22 cellular contexts compared by ENCODE assay signal in genomic region chr15:42474857-42475256, GRCh38. TPM values are rescaled to one million over a fixed set of nuclear protein-coding genes. Genes with fewer than 3 reads are reported as not detected.
DNase-seq lines count a peak whose midpoint lies in the region; ATAC-seq, FAIRE-seq and TF ChIP-seq lines count a peak whose summit lies in the region.
"Had no signal": no experiment of that assay in that cellular context is flagged by ENCODE, and none has a peak within 500 bp of the region (broad histone marks: within the 10 kb centered on the region; RNA-seq: fewer than 3 reads in every experiment).

No MANE protein-coding gene starts in this region.

- H3K9me3 ChIP-seq in thoracic aorta (no peaks in the 10 kb centered on the region), small intestine (ENCODE audit: control insufficient read depth, low read depth) (no peaks in the 10 kb centered on the region)
- H3K9me3 ChIP-seq: esophagus squamous epithelium, transverse colon had no signal

- FAIRE-seq in RCC 7860 (lab: Jason Lieb, UNC) (no peak), small intestine (lab: Jason Lieb, UNC) (no peak)
- FAIRE-seq: A204.1, islet of Langerhans had no signal

- H3K36me3 Mint-ChIP-seq in activated naive CD4-positive, alpha-beta T cell treated with anti-CD3 and anti-CD28 coated beads, Interleukin-2, amount 50 U/mL, for 72 hours, result peaks cover 5 to 6% of the 10 kb centered on the region in 2 donors
- H3K36me3 Mint-ChIP-seq: natural killer cell had no signal

- H3K27ac ChIP-seq in thoracic aorta, result peak overlapping the region; percentile 1 to 38
- H3K27ac ChIP-seq in small intestine (ENCODE audit: low read depth in 1 of 2, low read length in 1 of 2), result no peak overlapping the region

- no peak for TF ChIP-seq CTCF in thoracic aorta (IDR thresholded peaks at IDR 0.05)

- ATAC-seq in thoracic aorta (ENCODE audit: insufficient number of reproducible peaks, low FRiP score, low read depth), result no peak
- no peak for ATAC-seq in activated naive CD4-positive, alpha-beta T cell treated with anti-CD3 and anti-CD28 coated beads, Interleukin-2, amount 50 U/mL, for 72 hours
- ATAC-seq: natural killer cell had no signal

- DNase-seq in SKM-1 treated with dmso at 0.1 percent for 144 hours (lab: John Stamatoyannopoulos, UW; ENCODE audit: unreplicated experiment) (peak; percentile 6), SKM-1 (lab: John Stamatoyannopoulos, UW; ENCODE audit: unreplicated experiment) (no peak), RCC 7860 (ENCODE audit: low spot score) (peak; percentile 29), fibroblast of peridontal ligament (ENCODE audit: extremely low read depth) (peak; percentile 34), thoracic aorta (ENCODE audit: low spot score) (no peak), small intestine (no peak), posterior cingulate gyrus (no peak)
- DNase-seq in activated naive CD4-positive, alpha-beta T cell treated with anti-CD3 and anti-CD28 coated beads, Interleukin-2, amount 50 U/mL, for 72 hours (ENCODE audit: low spot score in 2 of 2), result no peak
- DNase-seq: activated CD4-positive, alpha-beta T cell treated with anti-CD3 and anti-CD28 coated beads, Interleukin-2, amount 10 ng/mL, durations not matched to agents 24 days and 14 days; activated CD8-positive, alpha-beta memory T cell treated with anti-CD3 and anti-CD28 coated beads, Interleukin-2, amount 50 U/mL, for 48 hours; activated naive CD8-positive, alpha-beta T cell treated with anti-CD3 and anti-CD28 coated beads for 36 hours; CD4-positive, CD25-positive, alpha-beta regulatory T cell; esophagus squamous epithelium; natural killer cell; NCI-H187 treated with DMSO at 0.1 percent for 48 hours; NCI-H345; NK-92 treated with Interleukin-12 subunit alpha and Interleukin-12 subunit beta, amount 100 ng/mL, for 24 hours; SHP77 treated with DMSO at 0.1 percent for 48 hours; T-helper 9 cell; transverse colon had no signal

- H3K27ac Mint-ChIP-seq in activated naive CD4-positive, alpha-beta T cell treated with anti-CD3 and anti-CD28 coated beads, Interleukin-2, amount 50 U/mL, for 72 hours, result peak overlapping the region in 1 of 2 donors; percentile 53
- H3K27ac Mint-ChIP-seq: activated CD4-positive, alpha-beta T cell treated with anti-CD3 and anti-CD28 coated beads, Interleukin-2, amount 10 ng/mL, durations not matched to agents 24 days and 14 days; activated naive CD8-positive, alpha-beta T cell treated with anti-CD3 and anti-CD28 coated beads for 36 hours had no signal

- H3K27me3 ChIP-seq in thoracic aorta (replicated peaks; ENCODE audit: insufficient read depth) (no peaks in the 10 kb centered on the region), small intestine (ENCODE audit: control insufficient read depth in 2 of 2, insufficient read depth in 2 of 2, low read length in 2 of 2) (no peaks in the 10 kb centered on the region)
- H3K27me3 ChIP-seq: esophagus squamous epithelium, transverse colon had no signal

- H3K4me1 ChIP-seq in thoracic aorta (ENCODE audit: control insufficient read depth in 1 of 2, low read depth in 2 of 2), result peaks cover 6 to 18% of the 10 kb centered on the region in 2 donors
- no peaks in the 10 kb centered on the region for H3K4me1 ChIP-seq in small intestine (ENCODE audit: control insufficient read depth in 2 of 2, insufficient read depth in 1 of 2, low read depth in 1 of 2, low read length in 1 of 2)

- no peak overlapping the region for H3K4me3 ChIP-seq in thoracic aorta
- H3K4me3 ChIP-seq in small intestine (ENCODE audit: low read depth in 1 of 2, low read length in 2 of 2), result no peak overlapping the region
- H3K4me3 ChIP-seq: esophagus squamous epithelium, transverse colon had no signal

- H3K36me3 ChIP-seq in thoracic aorta, result no peaks in the 10 kb centered on the region
- no peaks in the 10 kb centered on the region for H3K36me3 ChIP-seq in small intestine (ENCODE audit: control insufficient read depth in 2 of 2, insufficient read depth in 2 of 2, low read length in 2 of 2)
- H3K36me3 ChIP-seq: transverse colon had no signal

- WGBS in small intestine, 3 donors, result 70 to 80% (median 74%) methylated on average over 2 of the region's 2 CpGs

- no peaks in the 10 kb centered on the region for H3K9me3 Mint-ChIP-seq in activated naive CD4-positive, alpha-beta T cell treated with anti-CD3 and anti-CD28 coated beads, Interleukin-2, amount 50 U/mL, for 72 hours
- H3K9me3 Mint-ChIP-seq: activated CD4-positive, alpha-beta T cell treated with anti-CD3 and anti-CD28 coated beads, Interleukin-2, amount 10 ng/mL, durations not matched to agents 24 days and 14 days; activated naive CD8-positive, alpha-beta T cell treated with anti-CD3 and anti-CD28 coated beads for 36 hours; natural killer cell had no signal

- intact Hi-C loops in posterior cingulate gyrus (cut with DNase I), result loop anchor here (5.0 to 10.0 kb wide), 3 partner anchors 200 to 410 kb away; partner anchors contain the start of genes GANC and TMEM87A

RNA-seq across cellular contexts. Expression of gene ZNF106, which starts 16.1 kb away (rescaled TPM):
- 10 to 100 TPM; 77.4 to 83.8 TPM for total RNA-seq in thoracic aorta
- 10 to 100 TPM in 2 of 3 donors, 1 to 10 TPM in 1; 8.3 to 13.7 (median 13.2) TPM for polyA plus RNA-seq in small intestine
- 10 to 100 TPM; 58.5 to 62.8 TPM for total RNA-seq in activated naive CD4-positive, alpha-beta T cell treated with anti-CD3 and anti-CD28 coated beads, Interleukin-2, amount 50 U/mL, for 72 hours

RNA-seq across cellular contexts. Expression of gene SNAP23, which starts 20.6 kb away (rescaled TPM):
- 10 to 100 TPM; 68.8 to 73.7 TPM for total RNA-seq in thoracic aorta
- 100 to 1,000 TPM in 1 of 3 donors, 10 to 100 TPM in 2; 39.6 to 131 (median 95.7) TPM for polyA plus RNA-seq in small intestine
- 10 to 100 TPM; 66.7 to 68.6 TPM for total RNA-seq in activated naive CD4-positive, alpha-beta T cell treated with anti-CD3 and anti-CD28 coated beads, Interleukin-2, amount 50 U/mL, for 72 hours

Comparison
In these comparisons a context has a peak if more than half of its experiments do, and no peak if none do; other contexts are left out.
1. DNase-seq: peak in SKM-1 treated with dmso at 0.1 percent for 144 hours (single experiment), RCC 7860 (single experiment) and fibroblast of peridontal ligament (single experiment); none in SKM-1 (single experiment), thoracic aorta (single experiment), small intestine (single experiment), posterior cingulate gyrus (0 of 10) and activated naive CD4-positive, alpha-beta T cell treated with anti-CD3 and anti-CD28 coated beads, Interleukin-2, amount 50 U/mL, for 72 hours (0 of 2).
2. H3K27ac ChIP-seq: peak in thoracic aorta (2 of 2); none in small intestine (0 of 2).